8 cellular contexts compared by ENCODE assay signal in the genomic region with DNA sequence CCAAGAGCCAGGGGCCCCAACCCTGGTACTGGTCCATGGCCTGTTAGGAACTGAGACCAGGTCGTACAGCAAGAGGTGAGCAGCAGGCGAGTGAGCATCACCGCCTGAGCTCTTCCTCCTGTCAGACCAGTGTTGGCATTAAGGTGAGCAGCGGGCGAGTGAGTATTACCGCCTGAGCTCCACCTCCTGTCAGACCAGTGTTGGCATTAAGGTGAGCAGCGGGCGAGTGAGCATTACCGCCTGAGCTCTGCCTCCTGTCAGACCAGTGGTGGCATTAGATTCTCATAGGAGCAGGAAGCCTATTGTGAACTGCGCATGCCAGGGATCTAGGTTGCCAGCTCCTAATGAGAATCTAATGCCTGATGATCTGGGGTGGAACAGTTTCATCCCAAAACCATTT. TPM values are rescaled to one million over a fixed set of nuclear protein-coding genes. Genes with fewer than 3 reads are reported as not detected.
"Had no signal": no experiment of that assay in that cellular context is flagged by ENCODE, and none has a peak within 500 bp of the region (broad histone marks: within the 10 kb centered on the region; RNA-seq: fewer than 3 reads in every experiment).

No MANE protein-coding gene starts in this region.

- H3K36me3 ChIP-seq: HAP-1 had no signal

- H3K4me3 ChIP-seq: GM23248, HAP-1 had no signal

- H3K4me1 ChIP-seq: HAP-1 had no signal

- H3K9me3 ChIP-seq: HAP-1 had no signal

- H3K27ac ChIP-seq: GM23248, HL-60 had no signal

- DNase-seq: GM23248, GOT3, H7, HFFc6, IMR-90 had no signal

RNA-seq across cellular contexts. Expression of gene UBE2QL1, which starts 31.0 kb away (rescaled TPM):
- total RNA-seq: GM23248, HFFc6, HT1080, IMR-90 had no signal
